18 cellular contexts compared by ENCODE assay signal in genomic region chr2:148978026-148978685, GRCh38.
DNase-seq lines count a peak whose midpoint lies in the region; ATAC-seq and TF ChIP-seq lines count a peak whose summit lies in the region.
"Had no signal": no experiment of that assay in that cellular context is flagged by ENCODE, and none has a peak within 500 bp of the region (broad histone marks: within the 10 kb centered on the region; RNA-seq: fewer than 3 reads in every experiment).

No MANE protein-coding gene starts in this region.

- TF ChIP-seq CTCF in DND-41 (IDR thresholded peaks at IDR 0.05; ENCODE audit: borderline replicate concordance, extremely low read depth, low read length, poor library complexity, severe bottlenecking) = peak; percentile 22
- TF ChIP-seq CTCF in HCT116 (IDR thresholded peaks at IDR 0.05 in 2 of 3, conservative IDR thresholded peaks at IDR 0.05 in 1 of 3; ENCODE audit: borderline replicate concordance in 1 of 3, insufficient read depth in 1 of 3, low read depth in 2 of 3, low read length in 2 of 3) = 0 out of 6 replicates have a peak, but pooled peaks of 1 of the 3 experiments have one; percentile 25
- peak; percentile 16; the same call in 1 of the 2 replicates for TF ChIP-seq CTCF in Panc1 (IDR thresholded peaks at IDR 0.05)

- H3K4me2 ChIP-seq in DND-41 (ENCODE audit: insufficient read depth, low read length) (no peak overlapping the region), HCT116 (ENCODE audit: low read length) (no peak overlapping the region)

- CTCF ChIA-PET in HCT116 (lab: Charles Lee) = no interaction called here
- CTCF ChIA-PET in Panc1 (lab: Charles Lee) = no interaction called here

- no peak overlapping the region for H3K27ac ChIP-seq in DND-41 (ENCODE audit: low read length)
- no peak overlapping the region for H3K27ac ChIP-seq in HCT116 (ENCODE audit: low read depth, low read length)
- H3K27ac ChIP-seq in Panc1 (ENCODE audit: low read length) = no peak overlapping the region
- H3K27ac ChIP-seq: epithelial cell of prostate, heart right ventricle, uterus had no signal

- H4K20me1 ChIP-seq in DND-41 (ENCODE audit: insufficient read depth, low read length) (no peaks in the 10 kb centered on the region), HCT116 (ENCODE audit: insufficient read depth) (no peaks in the 10 kb centered on the region)

- peak; percentile 27; the same call in 1 of the 2 replicates for TF ChIP-seq RAD21 in HCT116 (IDR thresholded peaks at IDR 0.05; ENCODE audit: low read depth)

- RAD21 ChIA-PET in HCT116 (lab: Charles Lee; ENCODE audit: low non-redundant PET in 1 of 2, low total read pairs in 2 of 2, uncharacterized antibody in 2 of 2, unreplicated experiment in 2 of 2) = no interaction called here

- H3K9ac ChIP-seq in DND-41 (ENCODE audit: low read depth, low read length) (no peak overlapping the region), HCT116 (ENCODE audit: low read length) (no peak overlapping the region)

- H3K9me2 ChIP-seq in HCT116 (ENCODE audit: insufficient read depth) = no peaks in the 10 kb centered on the region

- ATAC-seq in DND-41 (ENCODE audit: insufficient read depth, low read depth) (0 out of 3 replicates have a peak, but pooled peaks have one; percentile 40), HCT116 (no peak), Panc1 (no peak), GM18517 (IDR thresholded peaks at IDR 0.05; ENCODE audit: unreplicated experiment) (no peak)
- ATAC-seq: activated CD8-positive, alpha-beta T cell treated with anti-CD3 and anti-CD28 coated beads for 36 hours; left colon had no signal

- no peaks in the 10 kb centered on the region for H3K27me3 ChIP-seq in DND-41 (ENCODE audit: insufficient read depth, low read length, poor library complexity)
- no peaks in the 10 kb centered on the region for H3K27me3 ChIP-seq in HCT116 (ENCODE audit: insufficient read depth, low read length)
- peaks cover 2% of the 10 kb centered on the region; the same call in 1 of the 2 replicates for H3K27me3 ChIP-seq in Panc1 (ENCODE audit: control insufficient read depth, insufficient read depth, low read length)
- H3K27me3 ChIP-seq: heart right ventricle, MG63, right atrium auricular region, uterus had no signal

- no peak for TF ChIP-seq POLR2A in HCT116 (IDR thresholded peaks at IDR 0.05; ENCODE audit: borderline replicate concordance, extremely low read depth, insufficient read depth, insufficient read length)

- H3K79me2 ChIP-seq in DND-41 (ENCODE audit: insufficient read depth, low read length) (no peaks in the 10 kb centered on the region), HCT116 (ENCODE audit: insufficient read depth, low read length) (no peaks in the 10 kb centered on the region)

- H3K9me3 ChIP-seq in DND-41 (ENCODE audit: insufficient read depth, low read length, severe bottlenecking) = no peaks in the 10 kb centered on the region
- no peaks in the 10 kb centered on the region for H3K9me3 ChIP-seq in HCT116 (ENCODE audit: control insufficient read depth in 1 of 2, insufficient read depth in 1 of 2, low read depth in 1 of 2, low read length in 2 of 2)
- H3K9me3 ChIP-seq in Panc1 (ENCODE audit: control insufficient read depth, insufficient read depth, low read depth, low read length) = no peaks in the 10 kb centered on the region
- H3K9me3 ChIP-seq: heart right ventricle, MG63, right atrium auricular region, uterus had no signal

- POLR2A ChIA-PET in HCT116 (lab: Charles Lee) (no interaction called here), Panc1 (lab: Charles Lee) (no interaction called here)

- intact Hi-C loops in HCT116 (cut with micrococcal nuclease) = no loop called here
- intact Hi-C loops in Panc1 (cut with micrococcal nuclease; ENCODE audit: unreplicated experiment) = no loop called here

- no peaks in the 10 kb centered on the region for H3K4me1 ChIP-seq in DND-41 (ENCODE audit: insufficient read depth, low read length)
- H3K4me1 ChIP-seq in HCT116 (ENCODE audit: control insufficient read depth in 1 of 2, insufficient read depth in 2 of 2, low read length in 2 of 2) = no peaks in the 10 kb centered on the region
- H3K4me1 ChIP-seq in Panc1 (ENCODE audit: control insufficient read depth, insufficient read depth, low read length) = no peaks in the 10 kb centered on the region
- H3K4me1 ChIP-seq: heart right ventricle, right atrium auricular region, uterus had no signal

- BruUV-seq in HCT116 (replicated peaks; lab: Mats Ljungman, UMichigan) (no TSS peak), Panc1 (replicated peaks; lab: Mats Ljungman, UMichigan) (no TSS peak)

- in situ Hi-C loops in Panc1 (cut with HindIII; ENCODE audit: low pct_unique_long_range_greater_than_20kb, low sequenced_read_pairs) = no loop called here

- DNase-seq in DND-41 (no peak), HCT116 (ENCODE audit: low read depth, low spot score) (no peak), Panc1 (ENCODE audit: low read depth, low spot score) (no peak), iPS-NIHi7 (ENCODE audit: extremely low spot score) (peak; percentile 61), AG08396 (ENCODE audit: low spot score) (no peak), NCI-H524 treated with DMSO at 0.1 percent for 48 hours (lab: John Stamatoyannopoulos, UW) (no peak)
- DNase-seq in NK-92 treated with Interleukin-12 subunit alpha and Interleukin-12 subunit beta, amount 100 ng/mL, for 24 hours (lab: John Stamatoyannopoulos, UW) = no peak
- DNase-seq: activated CD8-positive, alpha-beta T cell treated with anti-CD3 and anti-CD28 coated beads for 36 hours; AML-193; DMS79 treated with DMSO at 0.1 percent for 48 hours; heart right ventricle; left colon; MG63; stimulated activated CD4-positive, alpha-beta T cell treated with anti-CD3 and anti-CD28 coated beads, Interleukin-4, amount 100 ng/mL, for 1 hour had no signal

- H2AFZ ChIP-seq in DND-41 (ENCODE audit: low read depth, low read length) (no peak overlapping the region), HCT116 (ENCODE audit: low read depth, low read length, poor library complexity, severe bottlenecking) (no peak overlapping the region)

- H3K36me3 ChIP-seq in DND-41 (ENCODE audit: insufficient read depth, low read length) (no peaks in the 10 kb centered on the region), HCT116 (ENCODE audit: control insufficient read depth in 1 of 2, insufficient read depth in 2 of 2, low read length in 2 of 2) (no peaks in the 10 kb centered on the region), Panc1 (ENCODE audit: control insufficient read depth, insufficient read depth, low read length) (no peaks in the 10 kb centered on the region)
- H3K36me3 ChIP-seq: heart right ventricle, MG63, right atrium auricular region, uterus had no signal

- H3K4me3 ChIP-seq in DND-41 (ENCODE audit: low read depth in 1 of 2, low read length in 2 of 2) (no peak overlapping the region), HCT116 (replicated peaks in 1 of 2; ENCODE audit: low read depth in 1 of 2, low read length in 2 of 2) (no peak overlapping the region), Panc1 (ENCODE audit: low read depth in 2 of 2, low read length in 2 of 2) (no peak overlapping the region)
- H3K4me3 ChIP-seq: heart right ventricle, MG63, right atrium auricular region, uterus had no signal

TF ChIP-seq in HCT116, 20 proteins besides CTCF, POLR2A, EP300 and RAD21:
- TF ChIP-seq ZFX (IDR thresholded peaks at IDR 0.05) = no peak
- TF ChIP-seq MAX (IDR thresholded peaks at IDR 0.05) = no peak
- no peak for TF ChIP-seq EZH2 (IDR thresholded peaks at IDR 0.05)
- TF ChIP-seq SP1 (IDR thresholded peaks at IDR 0.05; ENCODE audit: low read depth) = no peak
